In genomic region chr12:56724989-56725722, GRCh38 we compare ENCODE assay signal across 8 cellular contexts. TPM values are rescaled to one million over a fixed set of nuclear protein-coding genes. Genes with fewer than 3 reads are reported as not detected.
DNase-seq lines count a peak whose midpoint lies in the region; ATAC-seq and TF ChIP-seq lines count a peak whose summit lies in the region.

NACA (minus strand) TSS chr12:56725299; CDS start chr12:56724521, 778 bp downstream.

- intact Hi-C loops in T-helper 2 cell treated with Interferon-gamma antibody and Interleukin-4, amounts not matched to agents 100 ng/mL and 5 ng/mL, for 36 hours (cut with micrococcal nuclease) = loop anchor here (1.0 to 5.0 kb wide), 5 partner anchors 27 to 362 kb away; partner anchors contain the start of genes NAB2, PRIM1 and PTGES3
- intact Hi-C loops in uterus (cut with DNase I; ENCODE audit: low total_unique reads) = loop anchor here (5.0 to 10.0 kb wide), 2 partner anchors 38 to 90 kb away; partner anchors contain the start of genes BAZ2A and PTGES3

- no peaks in the 10 kb centered on the region for H3K9me3 ChIP-seq in right atrium auricular region
- no peaks in the 10 kb centered on the region for H3K9me3 ChIP-seq in uterus

- TF ChIP-seq POLR2A in uterus (IDR thresholded peaks at IDR 0.05) = peak; percentile 94

- peak; percentile 80 for ATAC-seq in GM18499 (IDR thresholded peaks at IDR 0.05; ENCODE audit: insufficient read depth, unreplicated experiment)
- ATAC-seq in HG02943 (IDR thresholded peaks at IDR 0.05; ENCODE audit: low read depth, unreplicated experiment) = peak; percentile 93

- H3K27me3 ChIP-seq in right atrium auricular region = no peaks in the 10 kb centered on the region
- H3K27me3 ChIP-seq in uterus = no peaks in the 10 kb centered on the region

- H3K36me3 ChIP-seq in right atrium auricular region (peaks cover 14% of the 10 kb centered on the region), uterus (no peaks in the 10 kb centered on the region)

- H3K4me1 ChIP-seq in right atrium auricular region (peaks cover 0 to 46% of the 10 kb centered on the region in 2 donors), uterus (peaks cover 9 to 14% of the 10 kb centered on the region in 2 donors)

- H3K27ac ChIP-seq in right atrium auricular region (peak within 1 kb of the TSS; percentile 95 to 96), uterus (peak within 1 kb of the TSS; percentile 88 to 93)

- H3K4me3 ChIP-seq in right atrium auricular region (peak within 1 kb of the TSS; percentile 76 to 83), uterus (peak within 1 kb of the TSS; percentile 61 to 78)

- DNase-seq in NCI-H187 treated with DMSO at 0.1 percent for 48 hours (lab: John Stamatoyannopoulos, UW) = peak; percentile 98
- DNase-seq in anterior cingulate cortex (lab: John Stamatoyannopoulos, UW) = peak; percentile 85 to 99 (median 98)
- DNase-seq in right atrium auricular region (ENCODE audit: low spot score) = peak; percentile 99
- peak; percentile 95 for DNase-seq in pulmonary artery endothelial cell (ENCODE audit: low read depth, low spot score)
- peak; percentile 96 to 97 for DNase-seq in uterus

- no peak for TF ChIP-seq CTCF in right atrium auricular region (IDR thresholded peaks at IDR 0.05)
- peak in 1 of 4 experiments; percentile 33 for TF ChIP-seq CTCF in uterus (IDR thresholded peaks at IDR 0.05)

RNA-seq across cellular contexts. Expression of gene NACA, which starts in this region (rescaled TPM):
- total RNA-seq in T-helper 2 cell treated with Interferon-gamma antibody and Interleukin-4, amounts not matched to agents 100 ng/mL and 5 ng/mL, for 36 hours = 851 and 898 TPM in 2 replicates
- 100 to 1,000 TPM; 529 to 636 TPM for total RNA-seq in right atrium auricular region
- 1,329 and 1,623 TPM in 2 replicates for total RNA-seq in pulmonary artery endothelial cell
- total RNA-seq in uterus = 1,000 to 10,000 TPM in 2 of 4 donors, 100 to 1,000 TPM in 2; 942 to 2,684 (median 1,304) TPM

Comparison
In these comparisons a context has a peak if more than half of its experiments do, and no peak if none do; other contexts are left out.
1. Peak in every context shown above with its lines: DNase-seq, ATAC-seq, H3K4me3 ChIP-seq and H3K27ac ChIP-seq.